ENCODE assay signal across 1 cellular context in genomic region chr11:57674251-57674650, GRCh38.
TF ChIP-seq lines count a peak whose summit lies in the region.

No MANE protein-coding gene starts in this region.

TF ChIP-seq in GM12878, 131 proteins besides CTCF, POLR2A, EP300 and RAD21:
- no peak for TF ChIP-seq MYC (IDR thresholded peaks at IDR 0.05; ENCODE audit: insufficient read depth, insufficient read length, insufficient replicate concordance, low read length, severe bottlenecking)
- TF ChIP-seq RFX5 (IDR thresholded peaks at IDR 0.05; ENCODE audit: low read depth, low read length): no peak
- TF ChIP-seq ESRRA (IDR thresholded peaks at IDR 0.05; ENCODE audit: low read length): no peak
- no peak for TF ChIP-seq YBX1 (IDR thresholded peaks at IDR 0.05)
- no peak for TF ChIP-seq EGR1 (IDR thresholded peaks at IDR 0.05; ENCODE audit: borderline replicate concordance in 1 of 2, low read depth in 2 of 2, low read length in 2 of 2)
- no peak for TF ChIP-seq E2F8 (IDR thresholded peaks at IDR 0.05; ENCODE audit: low read depth, partially characterized antibody)
- no peak for TF ChIP-seq JUND (IDR thresholded peaks at IDR 0.05; ENCODE audit: low read depth, low read length)
- TF ChIP-seq ATF7 (IDR thresholded peaks at IDR 0.05; ENCODE audit: low read depth): no peak
- no peak for TF ChIP-seq SUZ12 (IDR thresholded peaks at IDR 0.05; ENCODE audit: unreplicated experiment)
- no peak for TF ChIP-seq MLLT1 (IDR thresholded peaks at IDR 0.05)
- TF ChIP-seq ASH2L (IDR thresholded peaks at IDR 0.05; ENCODE audit: borderline replicate concordance, low read depth): no peak
- no peak for TF ChIP-seq BCLAF1 (IDR thresholded peaks at IDR 0.05)
- no peak for TF ChIP-seq CUX1 (IDR thresholded peaks at IDR 0.05; ENCODE audit: insufficient replicate concordance, low read depth, low read length)
- TF ChIP-seq CEBPZ (IDR thresholded peaks at IDR 0.05; ENCODE audit: low read depth, low read length): no peak
- TF ChIP-seq HCFC1 (IDR thresholded peaks at IDR 0.05; ENCODE audit: low read length): no peak
- TF ChIP-seq RUNX3 (IDR thresholded peaks at IDR 0.05; ENCODE audit: low read length): no peak
